11 cellular contexts compared by ENCODE assay signal in the genomic region with DNA sequence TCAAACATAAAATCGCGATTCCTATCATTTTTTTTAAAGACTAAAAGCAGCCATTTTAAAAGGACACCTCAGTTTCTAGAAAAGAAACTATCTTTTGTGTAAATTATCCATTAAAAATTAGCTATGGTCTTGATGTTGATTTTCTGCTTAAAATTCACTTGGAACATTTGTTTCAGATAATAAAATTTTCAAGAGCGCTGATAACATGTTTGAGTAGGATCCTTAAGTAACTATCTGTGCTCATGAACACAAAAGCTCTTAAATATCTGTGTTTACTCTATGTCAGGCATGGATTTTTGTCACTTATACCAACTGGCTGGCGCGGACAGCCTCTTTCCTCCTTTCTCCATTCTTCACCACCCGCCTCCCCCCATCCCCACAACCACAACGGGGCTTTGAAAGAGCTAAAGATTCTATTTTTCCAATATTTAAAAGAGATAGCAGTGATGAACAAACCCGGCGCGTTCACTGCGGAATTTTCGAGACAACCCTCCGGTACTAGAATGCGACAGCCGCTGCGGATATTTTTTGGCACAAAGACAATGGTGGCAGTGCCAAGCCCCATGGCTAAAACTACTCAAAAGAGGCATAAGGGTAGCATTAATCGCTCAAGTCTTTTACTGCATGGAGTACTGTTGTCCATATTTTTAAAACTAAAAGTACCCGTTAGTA.
A peak's percentile ranks its signal among the peaks of the same experiment; 100 is the strongest.
DNase-seq lines count a peak whose midpoint lies in the region; ATAC-seq and TF ChIP-seq lines count a peak whose summit lies in the region.
"Had no signal": no experiment of that assay in that cellular context is flagged by ENCODE, and none has a peak within 500 bp of the region (broad histone marks: within the 10 kb centered on the region; RNA-seq: fewer than 3 reads in every experiment).

No MANE protein-coding gene starts in this region.

- H3K79me2 ChIP-seq in mesendoderm (ENCODE audit: control insufficient read depth, insufficient read depth, low read length) = peaks cover 25% of the 10 kb centered on the region

- no peak overlapping the region for H3K4me2 ChIP-seq in mesendoderm (ENCODE audit: low read length)

- POLR2A ChIA-PET in AG04450 (lab: Yijun Ruan, JAX) = interaction anchor here (0.6 to 0.7 kb wide), 2 partner anchors 71 to 583 kb away, joined by 5 to 14 read pairs; no protein-coding TSS in a partner anchor

- no peak overlapping the region for H2BK15ac ChIP-seq in mesendoderm (replicated peaks; ENCODE audit: low read depth)

- H3K4me3 ChIP-seq in AG04450 (ENCODE audit: low read depth, low read length) (peak overlapping the region; percentile 51), mesendoderm (ENCODE audit: low read length) (no peak overlapping the region)

- H3K23ac ChIP-seq in mesendoderm (ENCODE audit: low read length) = no peak overlapping the region

- no peak overlapping the region for H2BK5ac ChIP-seq in mesendoderm (ENCODE audit: low read length)

- H4K5ac ChIP-seq in mesendoderm (ENCODE audit: low read length) = no peak overlapping the region

- H3K56ac ChIP-seq in mesendoderm (ENCODE audit: low read length) = no peak overlapping the region

- H3K9ac ChIP-seq in mesendoderm (ENCODE audit: low read length) = no peak overlapping the region

- peaks cover 9% of the 10 kb centered on the region for H3K79me1 ChIP-seq in mesendoderm (ENCODE audit: low read length)

- peaks cover 3% of the 10 kb centered on the region for H3K4me1 ChIP-seq in mesendoderm (ENCODE audit: control insufficient read depth, low read depth, low read length)

- no peaks in the 10 kb centered on the region for H3K9me3 ChIP-seq in AG04450 (ENCODE audit: control insufficient read depth, insufficient read depth, low read length)

- H3K36me3 ChIP-seq in mesendoderm (ENCODE audit: control insufficient read depth, insufficient read depth, low read length) = no peaks in the 10 kb centered on the region

- no peak overlapping the region for H3K4ac ChIP-seq in mesendoderm (ENCODE audit: low read depth, low read length)

- TF ChIP-seq CTCF in AG04450 (IDR thresholded peaks at IDR 0.05; ENCODE audit: low read depth, low read length) = no peak

- no peak for ATAC-seq in HG02759 (IDR thresholded peaks at IDR 0.05; ENCODE audit: unreplicated experiment)

- no peak overlapping the region for H4K8ac ChIP-seq in mesendoderm (ENCODE audit: low read depth, low read length)

- H3K27me3 ChIP-seq in AG04450 (ENCODE audit: control insufficient read depth, insufficient read depth, low read length) = no peaks in the 10 kb centered on the region
- no peaks in the 10 kb centered on the region for H3K27me3 ChIP-seq in mesendoderm (ENCODE audit: insufficient read depth, low read length, poor library complexity)

- CTCF ChIA-PET in AG04450 (lab: Charles Lee) = interaction anchor here (0.6 to 1.3 kb wide), 7 partner anchors 9 to 1138 kb away, joined by 3 to 19 read pairs (median 4); no protein-coding TSS in a partner anchor

- peak overlapping the region; percentile 9 for H2BK120ac ChIP-seq in mesendoderm (ENCODE audit: low read depth, low read length)

- peak overlapping the region; percentile 49 for H3K27ac ChIP-seq in AG04450 (ENCODE audit: low read depth, low read length)
- H3K27ac ChIP-seq in mesendoderm (ENCODE audit: low read depth, low read length) = no peak overlapping the region
- H3K27ac ChIP-seq: C4-2B, HL-60, VCaP had no signal

- no CpG with 5 or more reads among the region's 18 CpGs for WGBS in mesendoderm (ENCODE audit: extremely low coverage, insufficient coverage, low lambda C conversion rate)

- H2AK5ac ChIP-seq in mesendoderm (ENCODE audit: low read length) = no peak overlapping the region

- no peak overlapping the region for H3K18ac ChIP-seq in mesendoderm (ENCODE audit: low read length)

- DNase-seq in AG04450 (ENCODE audit: low read depth, low spot score) (no peak), NCI-H146 (lab: John Stamatoyannopoulos, UW) (peak; percentile 82), anterior cingulate cortex (lab: John Stamatoyannopoulos, UW) (peak in 40 of 58 donors; percentile 9 to 75 (median 52)), mesendoderm (no peak), SIG-M5 treated with dmso at 0.1 percent for 504 hours (lab: John Stamatoyannopoulos, UW; ENCODE audit: unreplicated experiment) (no peak), HCEC 1CT (no peak)
- no peak for DNase-seq in activated CD4-positive, alpha-beta T cell treated with anti-CD3 and anti-CD28 coated beads for 48 hours

Comparison
In these comparisons a context has a peak if more than half of its experiments do, and no peak if none do; other contexts are left out.
1. DNase-seq: peak in NCI-H146 (single experiment) and anterior cingulate cortex (40 of 58); none in AG04450 (single experiment), mesendoderm (single experiment), SIG-M5 treated with dmso at 0.1 percent for 504 hours (single experiment), HCEC 1CT (single experiment) and activated CD4-positive, alpha-beta T cell treated with anti-CD3 and anti-CD28 coated beads for 48 hours (single experiment).